ENCODE assay signal across 8 cellular contexts in the genomic region with DNA sequence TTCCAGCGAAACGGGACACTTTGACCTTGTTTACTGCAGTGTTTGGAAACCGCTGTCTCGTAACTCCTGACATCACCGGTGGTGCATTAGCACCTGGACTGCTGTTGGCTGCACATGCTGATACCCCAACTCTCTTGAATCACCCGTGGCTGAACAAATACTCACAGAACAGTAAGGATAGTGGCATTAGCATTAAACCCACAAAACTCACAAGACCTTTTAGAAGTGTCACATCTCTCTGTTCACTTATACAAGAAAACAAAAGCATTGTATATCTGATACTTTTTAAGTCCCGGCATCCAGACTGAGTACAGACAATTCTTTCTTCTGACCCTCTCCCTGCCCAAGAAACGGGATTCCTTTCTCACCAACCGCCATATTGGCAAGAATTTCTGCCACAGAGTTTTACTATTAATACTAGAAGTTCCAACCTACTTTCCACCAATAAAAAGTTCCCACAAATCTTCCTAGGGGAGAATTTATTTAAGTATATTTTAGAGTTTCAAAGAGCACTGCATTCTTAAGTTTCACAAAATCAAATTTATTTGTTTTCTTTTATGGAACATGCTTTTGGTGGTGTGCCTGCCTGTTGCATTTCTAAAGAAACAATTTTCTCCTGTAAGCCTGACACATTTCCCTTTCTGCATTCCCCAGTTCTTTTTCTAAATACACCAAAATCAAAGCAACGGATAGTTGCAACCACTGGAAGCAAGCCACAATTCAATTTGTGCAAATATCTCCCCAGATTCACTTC.
DNase-seq lines count a peak whose midpoint lies in the region; ATAC-seq and TF ChIP-seq lines count a peak whose summit lies in the region.

No MANE protein-coding gene starts in this region.

- peaks cover 96% of the 10 kb centered on the region for H3K4me1 Mint-ChIP-seq in activated T-cell treated with anti-CD3 and anti-CD28 coated beads, Interleukin-2, amount 50 U/mL, for 72 hours (ENCODE audit: low read depth)
- peaks cover 94% of the 10 kb centered on the region for H3K4me1 Mint-ChIP-seq in activated naive CD8-positive, alpha-beta T cell treated with anti-CD3 and anti-CD28 coated beads, Interleukin-2, amount 50 U/mL, for 24 hours

- peaks cover 51% of the 10 kb centered on the region for H3K4me1 ChIP-seq in upper lobe of right lung

- no peak for DNase-seq in activated T-cell treated with anti-CD3 and anti-CD28 coated beads, Interleukin-2, amount 50 U/mL, for 72 hours
- DNase-seq in activated T-cell treated with anti-CD3 and anti-CD28 coated beads for 4 hours, result no peak
- DNase-seq in activated naive CD8-positive, alpha-beta T cell treated with anti-CD3 and anti-CD28 coated beads, Interleukin-2, amount 50 U/mL, for 24 hours, result no peak
- DNase-seq in kidney tubule cell (ENCODE audit: low spot score), result peak; percentile 80
- no peak for DNase-seq in upper lobe of right lung
- DNase-seq in stimulated activated CD8-positive, alpha-beta memory T cell treated with anti-CD3 and anti-CD28 coated beads, Interleukin-4, amount 100 ng/mL, for 48 hours, result no peak
- no peak for DNase-seq in activated CD4-positive, alpha-beta T cell treated with anti-CD3 and anti-CD28 coated beads, Interleukin-2, amount 50 U/mL, for 1 hour

- H3K27ac ChIP-seq in upper lobe of right lung, result peak overlapping the region; percentile 75

- peak overlapping the region; percentile 100 for H3K27ac Mint-ChIP-seq in activated T-cell treated with anti-CD3 and anti-CD28 coated beads, Interleukin-2, amount 50 U/mL, for 72 hours
- peak overlapping the region; percentile 94 for H3K27ac Mint-ChIP-seq in activated naive CD8-positive, alpha-beta T cell treated with anti-CD3 and anti-CD28 coated beads, Interleukin-2, amount 50 U/mL, for 24 hours

- no peaks in the 10 kb centered on the region for H3K27me3 Mint-ChIP-seq in activated T-cell treated with anti-CD3 and anti-CD28 coated beads, Interleukin-2, amount 50 U/mL, for 72 hours (ENCODE audit: low read depth)
- H3K27me3 Mint-ChIP-seq in activated naive CD8-positive, alpha-beta T cell treated with anti-CD3 and anti-CD28 coated beads, Interleukin-2, amount 50 U/mL, for 24 hours, result no peaks in the 10 kb centered on the region

- peaks cover 15% of the 10 kb centered on the region for H3K36me3 ChIP-seq in upper lobe of right lung

- no peak for ATAC-seq in activated T-cell treated with anti-CD3 and anti-CD28 coated beads, Interleukin-2, amount 50 U/mL, for 72 hours (replicated peaks in 1 of 2)
- ATAC-seq in activated naive CD8-positive, alpha-beta T cell treated with anti-CD3 and anti-CD28 coated beads, Interleukin-2, amount 50 U/mL, for 24 hours, result no peak
- peak; percentile 59 for ATAC-seq in upper lobe of right lung
- ATAC-seq in HG03159 (IDR thresholded peaks at IDR 0.05; ENCODE audit: unreplicated experiment), result no peak

- H3K9me3 Mint-ChIP-seq in activated T-cell treated with anti-CD3 and anti-CD28 coated beads, Interleukin-2, amount 50 U/mL, for 72 hours, result no peaks in the 10 kb centered on the region
- no peaks in the 10 kb centered on the region for H3K9me3 Mint-ChIP-seq in activated naive CD8-positive, alpha-beta T cell treated with anti-CD3 and anti-CD28 coated beads, Interleukin-2, amount 50 U/mL, for 24 hours

- H3K9me3 ChIP-seq in upper lobe of right lung, result no peaks in the 10 kb centered on the region

- peaks cover 35 to 74% of the 10 kb centered on the region in 2 donors for H3K36me3 Mint-ChIP-seq in activated T-cell treated with anti-CD3 and anti-CD28 coated beads, Interleukin-2, amount 50 U/mL, for 72 hours (ENCODE audit: insufficient read depth in 2 of 2)
- H3K36me3 Mint-ChIP-seq in activated naive CD8-positive, alpha-beta T cell treated with anti-CD3 and anti-CD28 coated beads, Interleukin-2, amount 50 U/mL, for 24 hours (ENCODE audit: low read depth), result peaks cover 86% of the 10 kb centered on the region

- peak overlapping the region; percentile 34 for H3K4me3 ChIP-seq in upper lobe of right lung

- H3K27me3 ChIP-seq in upper lobe of right lung, result no peaks in the 10 kb centered on the region

- H3K4me3 Mint-ChIP-seq in activated T-cell treated with anti-CD3 and anti-CD28 coated beads, Interleukin-2, amount 50 U/mL, for 72 hours, result peak overlapping the region; percentile 61 to 90
- H3K4me3 Mint-ChIP-seq in activated naive CD8-positive, alpha-beta T cell treated with anti-CD3 and anti-CD28 coated beads, Interleukin-2, amount 50 U/mL, for 24 hours, result peak overlapping the region; percentile 71

- no peak for TF ChIP-seq CTCF in upper lobe of right lung (IDR thresholded peaks at IDR 0.05)

- intact Hi-C loops in upper lobe of right lung (cut with DNase I), result no loop called here
